Comparison of ENCODE assay signal across 10 cellular contexts in the genomic region with DNA sequence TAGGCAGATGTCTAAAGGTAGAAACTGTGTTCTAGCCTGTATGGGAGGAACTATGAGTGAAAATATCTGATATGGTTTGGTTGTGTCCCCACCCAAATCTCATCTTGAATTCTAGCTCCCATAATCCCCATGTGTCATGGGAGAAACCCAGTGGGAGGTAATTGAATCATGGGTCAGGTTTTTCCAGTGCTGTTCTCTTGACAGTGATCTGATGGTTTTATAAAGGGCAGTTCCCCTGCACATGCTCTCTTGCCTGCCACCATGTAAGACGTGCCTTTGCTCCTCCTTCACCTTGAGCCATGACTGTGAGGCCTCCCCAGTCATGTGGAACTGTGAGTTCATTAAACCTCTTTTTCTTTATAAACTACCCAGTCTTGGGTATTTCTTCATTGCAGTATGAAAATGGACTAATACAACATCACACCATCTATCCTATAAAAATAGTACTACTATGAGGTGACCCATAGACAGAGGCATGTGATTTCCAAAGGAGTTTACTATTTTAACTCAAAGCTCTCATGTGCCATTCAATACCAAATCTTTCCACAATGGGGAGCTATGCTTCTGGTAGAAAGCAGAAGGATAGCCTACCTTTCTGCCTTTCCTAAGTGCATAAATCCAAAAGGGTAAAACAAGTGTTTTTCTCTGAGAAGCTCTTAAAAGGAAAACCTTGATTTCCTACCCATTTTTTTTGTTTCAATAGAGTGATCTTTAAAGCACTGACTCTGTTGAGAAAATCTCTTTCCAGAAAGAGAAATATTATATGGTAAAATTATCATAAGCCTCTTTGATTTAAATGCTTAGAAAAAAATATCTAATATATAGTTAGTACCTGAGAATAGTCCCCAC. TPM values are rescaled to one million over a fixed set of nuclear protein-coding genes. Genes with fewer than 3 reads are reported as not detected.
DNase-seq lines count a peak whose midpoint lies in the region; ATAC-seq, FAIRE-seq and TF ChIP-seq lines count a peak whose summit lies in the region.
"Had no signal": no experiment of that assay in that cellular context is flagged by ENCODE, and none has a peak within 500 bp of the region (broad histone marks: within the 10 kb centered on the region; RNA-seq: fewer than 3 reads in every experiment).

No MANE protein-coding gene starts in this region.

- peak; percentile 60 for DNase-seq in DMS53 (lab: John Stamatoyannopoulos, UW)
- DNase-seq in DMS53 treated with DMSO at 0.1 percent for 48 hours (lab: John Stamatoyannopoulos, UW; ENCODE audit: unreplicated experiment) = no peak
- peak; percentile 37 for DNase-seq in Jurkat, Clone E6-1 (ENCODE audit: low read depth, low spot score)
- DNase-seq in astrocyte (ENCODE audit: low read depth) = peak; percentile 8
- no peak for DNase-seq in lung (ENCODE audit: low spot score)
- DNase-seq in OCI-M2 (lab: John Stamatoyannopoulos, UW; ENCODE audit: unreplicated experiment) = no peak
- no peak for DNase-seq in DMS114 treated with DMSO at 0.1 percent for 48 hours (lab: John Stamatoyannopoulos, UW; ENCODE audit: unreplicated experiment)
- no peak for DNase-seq in retina
- DNase-seq: activated B cell treated with CpG ODN at 0.5 μM for 24 hours had no signal

- peaks cover 63% of the 10 kb centered on the region for H4K20me1 ChIP-seq in astrocyte (ENCODE audit: insufficient read depth, low read length)

- H3K4me2 ChIP-seq in astrocyte (ENCODE audit: low read length) = no peak overlapping the region
- H3K4me2 ChIP-seq: BLaER1 treated with 17β-estradiol and CSF1 and Interleukin-3, amounts not matched to agents 10 nM and 100 nM had no signal

- H3K4me3 ChIP-seq in Jurkat, Clone E6-1 (ENCODE audit: low read length) = no peak overlapping the region
- H3K4me3 ChIP-seq in astrocyte (ENCODE audit: insufficient read depth, low read depth, low read length) = no peak overlapping the region
- H3K4me3 ChIP-seq in lung = no peak overlapping the region
- H3K4me3 ChIP-seq: BLaER1 treated with 17β-estradiol and CSF1 and Interleukin-3, amounts not matched to agents 10 nM and 100 nM had no signal

- no peak for FAIRE-seq in astrocyte (lab: Jason Lieb, UNC)

- H3K36me3 Mint-ChIP-seq in astrocyte (ENCODE audit: low read depth, unreplicated experiment) = peaks cover 34% of the 10 kb centered on the region

- TF ChIP-seq CTCF in astrocyte (IDR thresholded peaks at IDR 0.05; ENCODE audit: insufficient read depth, low read depth, low read length) (peak; percentile 34), lung (IDR thresholded peaks at IDR 0.05; ENCODE audit: control extremely low read depth, extremely low read depth) (peak; percentile 10)

- 86 to 91% methylated on average over 1 of the region's 1 CpG for WGBS in lung, 2 donors

- ATAC-seq in lung (ENCODE audit: insufficient read depth, low FRiP score) = no peak

- H2AFZ ChIP-seq in astrocyte (ENCODE audit: low read depth, low read length) = no peak overlapping the region

- H3K9ac ChIP-seq in astrocyte (ENCODE audit: low read length) = no peak overlapping the region
- H3K9ac ChIP-seq: BLaER1 treated with 17β-estradiol and CSF1 and Interleukin-3, amounts not matched to agents 10 nM and 100 nM had no signal

- H3K27me3 ChIP-seq in astrocyte (ENCODE audit: insufficient read depth, low read length) (no peaks in the 10 kb centered on the region), lung (ENCODE audit: control insufficient read depth, insufficient read depth) (no peaks in the 10 kb centered on the region)
- H3K27me3 ChIP-seq: BLaER1 treated with 17β-estradiol and CSF1 and Interleukin-3, amounts not matched to agents 10 nM and 100 nM had no signal

- no peaks in the 10 kb centered on the region for H3K9me3 Mint-ChIP-seq in astrocyte (ENCODE audit: unreplicated experiment)
- H3K9me3 Mint-ChIP-seq: activated B cell treated with CpG ODN at 0.5 μM for 24 hours had no signal

- H3K4me1 ChIP-seq in astrocyte (ENCODE audit: insufficient read depth, low read length) (no peaks in the 10 kb centered on the region), lung (ENCODE audit: control insufficient read depth in 2 of 2, insufficient read depth in 2 of 2, low read length in 2 of 2) (no peaks in the 10 kb centered on the region)
- H3K4me1 ChIP-seq: BLaER1 treated with 17β-estradiol and CSF1 and Interleukin-3, amounts not matched to agents 10 nM and 100 nM had no signal

- H3K9me3 ChIP-seq in astrocyte (ENCODE audit: insufficient read depth, low read depth, low read length) (no peaks in the 10 kb centered on the region), lung (ENCODE audit: control insufficient read depth in 2 of 2, insufficient read depth in 1 of 2, low read length in 1 of 2) (no peaks in the 10 kb centered on the region)
- H3K9me3 ChIP-seq: BLaER1 treated with 17β-estradiol and CSF1 and Interleukin-3, amounts not matched to agents 10 nM and 100 nM had no signal

- H3K27ac ChIP-seq in astrocyte (ENCODE audit: low read depth, low read length) (no peak overlapping the region), lung (ENCODE audit: low read depth in 1 of 2, low read length in 1 of 2) (no peak overlapping the region)
- H3K27ac ChIP-seq: BLaER1 treated with 17β-estradiol and CSF1 and Interleukin-3, amounts not matched to agents 10 nM and 100 nM had no signal

- no peak overlapping the region for H3K4me3 Mint-ChIP-seq in astrocyte (ENCODE audit: unreplicated experiment)
- H3K4me3 Mint-ChIP-seq: activated B cell treated with CpG ODN at 0.5 μM for 24 hours had no signal

- H3K27ac Mint-ChIP-seq in astrocyte (ENCODE audit: unreplicated experiment) = no peak overlapping the region
- H3K27ac Mint-ChIP-seq: activated B cell treated with CpG ODN at 0.5 μM for 24 hours had no signal

- peaks cover 7% of the 10 kb centered on the region for H3K4me1 Mint-ChIP-seq in astrocyte (ENCODE audit: low read depth, unreplicated experiment)
- H3K4me1 Mint-ChIP-seq: activated B cell treated with CpG ODN at 0.5 μM for 24 hours had no signal

- H3K36me3 ChIP-seq in astrocyte (ENCODE audit: insufficient read depth, low read length) (peaks cover 88% of the 10 kb centered on the region), lung (ENCODE audit: control insufficient read depth in 2 of 2, insufficient read depth in 2 of 2, low read length in 2 of 2) (peaks cover 23 to 44% of the 10 kb centered on the region in 2 donors)

- H3K27me3 Mint-ChIP-seq in astrocyte (ENCODE audit: low read depth, unreplicated experiment) = no peaks in the 10 kb centered on the region
- H3K27me3 Mint-ChIP-seq: activated B cell treated with CpG ODN at 0.5 μM for 24 hours had no signal

- H3K79me2 ChIP-seq in astrocyte (ENCODE audit: insufficient read depth, low read length) = peaks cover 64% of the 10 kb centered on the region

RNA-seq across cellular contexts. Expression of gene SEC31A, which starts 38.8 kb away (rescaled TPM):
- 64.2 TPM for polyA plus RNA-seq in Jurkat, Clone E6-1 (2012; ENCODE audit: insufficient read depth, insufficient read length)
- 471 and 483 TPM in 2 replicates for total RNA-seq in astrocyte
- 100 to 1,000 TPM; 175 to 244 TPM for total RNA-seq in lung
- polyA plus RNA-seq in lung = 100 to 1,000 TPM in 1 of 2 donors, 10 to 100 TPM in 1; 83.7 to 124 TPM

RNA-seq across cellular contexts. Expression of gene THAP9, which starts 48.4 kb away (rescaled TPM):
- 6.2 TPM for polyA plus RNA-seq in Jurkat, Clone E6-1 (2012; ENCODE audit: insufficient read depth, insufficient read length)
- total RNA-seq in astrocyte = 2.8 and 3.3 TPM in 2 replicates
- total RNA-seq in lung = 10 to 100 TPM in 1 of 2 donors, 1 to 10 TPM in 1; 4.1 to 13.6 TPM
- polyA plus RNA-seq in lung = 1 to 10 TPM; 2.0 to 2.1 TPM

RNA-seq across cellular contexts. Expression of gene SCD5, which starts 53.5 kb away (rescaled TPM):
- 11.3 TPM for polyA plus RNA-seq in Jurkat, Clone E6-1 (2012; ENCODE audit: insufficient read depth, insufficient read length)
- total RNA-seq in astrocyte (61.7 and 63.1 TPM in 2 replicates), lung (10 to 100 TPM; 21.4 to 22.6 TPM)
- polyA plus RNA-seq in lung = 1 to 10 TPM; 5.0 to 6.2 TPM
- total RNA-seq: activated B cell treated with CpG ODN at 0.5 μM for 24 hours had no signal

Comparison
In these comparisons a context has a peak if more than half of its experiments do, and no peak if none do; other contexts are left out.
1. DNase-seq: peak in DMS53 (single experiment), Jurkat, Clone E6-1 (single experiment) and astrocyte (single experiment); none in DMS53 treated with DMSO at 0.1 percent for 48 hours (single experiment), lung (single experiment), OCI-M2 (single experiment), DMS114 treated with DMSO at 0.1 percent for 48 hours (single experiment) and retina (single experiment).